In the genomic region with DNA sequence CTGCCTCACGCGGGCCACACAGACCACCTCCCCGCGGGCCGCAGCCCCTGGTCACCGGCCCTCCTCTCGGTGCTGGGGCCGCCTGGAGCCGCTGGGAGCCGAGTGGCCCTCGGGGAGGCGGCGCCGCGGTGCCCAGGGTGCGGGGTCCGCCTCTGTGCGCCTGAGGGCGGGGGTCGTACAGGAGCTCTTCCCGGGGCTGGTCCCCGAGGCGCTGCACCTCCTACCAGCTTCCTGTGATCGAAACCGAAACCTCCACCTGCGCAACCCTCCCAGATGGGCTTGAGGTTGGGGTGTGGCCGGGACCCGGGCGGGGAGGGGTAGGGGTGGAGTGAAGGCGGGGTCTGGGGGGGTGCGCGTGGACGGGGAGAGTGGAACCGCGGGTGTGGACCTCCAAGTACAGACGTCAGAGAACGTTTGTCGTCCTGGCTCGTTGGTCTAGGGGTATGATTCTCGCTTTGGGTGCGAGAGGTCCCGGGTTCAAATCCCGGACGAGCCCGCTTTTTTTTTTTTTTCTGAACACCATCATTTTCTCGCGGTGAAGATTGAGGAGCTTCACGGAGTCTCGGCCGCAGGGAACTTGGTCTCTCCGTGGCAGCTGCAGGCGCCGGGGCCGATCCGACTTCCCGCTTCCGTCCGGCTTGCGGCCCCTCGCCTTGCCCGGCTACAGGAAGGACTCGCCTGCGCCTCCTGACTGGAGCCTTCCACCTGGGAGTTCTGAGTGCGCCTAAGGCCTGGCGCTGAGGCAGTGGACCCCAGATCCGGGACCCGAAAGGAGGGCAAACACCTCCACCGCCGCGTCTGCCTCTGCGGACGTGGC, we compare ENCODE assay signal across 1 cellular context.
TF ChIP-seq lines count a peak whose summit lies in the region.

No MANE protein-coding gene starts in this region.

TF ChIP-seq in GM12878, 131 proteins besides CTCF, POLR2A, EP300 and RAD21 (continued from another document):
- TF ChIP-seq, protein P1, sequence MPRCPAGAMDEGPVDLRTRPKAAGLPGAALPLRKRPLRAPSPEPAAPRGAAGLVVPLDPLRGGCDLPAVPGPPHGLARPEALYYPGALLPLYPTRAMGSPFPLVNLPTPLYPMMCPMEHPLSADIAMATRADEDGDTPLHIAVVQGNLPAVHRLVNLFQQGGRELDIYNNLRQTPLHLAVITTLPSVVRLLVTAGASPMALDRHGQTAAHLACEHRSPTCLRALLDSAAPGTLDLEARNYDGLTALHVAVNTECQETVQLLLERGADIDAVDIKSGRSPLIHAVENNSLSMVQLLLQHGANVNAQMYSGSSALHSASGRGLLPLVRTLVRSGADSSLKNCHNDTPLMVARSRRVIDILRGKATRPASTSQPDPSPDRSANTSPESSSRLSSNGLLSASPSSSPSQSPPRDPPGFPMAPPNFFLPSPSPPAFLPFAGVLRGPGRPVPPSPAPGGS (IDR thresholded peaks at IDR 0.05; ENCODE audit: borderline replicate concordance, insufficient read depth, low read depth, low read length, poor library complexity, severe bottlenecking): no peak
- TF ChIP-seq RFX5 (IDR thresholded peaks at IDR 0.05; ENCODE audit: low read depth, low read length) (no peak), SMC3 (IDR thresholded peaks at IDR 0.05; ENCODE audit: borderline replicate concordance, low read length) (no peak), CHD4 (IDR thresholded peaks at IDR 0.05) (no peak), SIN3A (IDR thresholded peaks at IDR 0.05; ENCODE audit: low read depth, low read length) (no peak), RB1 (IDR thresholded peaks at IDR 0.05; ENCODE audit: borderline replicate concordance) (0 out of 2 replicates have a peak, but pooled peaks have one; percentile 19), MYC (IDR thresholded peaks at IDR 0.05; ENCODE audit: insufficient read depth, insufficient read length, insufficient replicate concordance, low read length, severe bottlenecking) (no peak), HDGF (IDR thresholded peaks at IDR 0.05) (no peak), RELA (IDR thresholded peaks at IDR 0.05; ENCODE audit: borderline replicate concordance, partially characterized antibody) (peak; percentile 6), POLR2AphosphoS5 (IDR thresholded peaks at IDR 0.05; ENCODE audit: low read length) (no peak), MEF2B (IDR thresholded peaks at IDR 0.05; ENCODE audit: partially characterized antibody, poor library complexity, severe bottlenecking) (no peak), SUZ12 (IDR thresholded peaks at IDR 0.05; ENCODE audit: unreplicated experiment) (no peak), GABPA (IDR thresholded peaks at IDR 0.05; ENCODE audit: low read depth) (no peak), FOS (IDR thresholded peaks at IDR 0.05; ENCODE audit: borderline replicate concordance, extremely low read depth, insufficient read length) (no peak), RCOR1 (conservative IDR thresholded peaks at IDR 0.05; ENCODE audit: low read depth, low read length) (no peak), SRF (IDR thresholded peaks at IDR 0.05; ENCODE audit: low read depth in 2 of 2, low read length in 2 of 2) (no peak), WRNIP1 (IDR thresholded peaks at IDR 0.05; ENCODE audit: borderline replicate concordance, low read depth, low read length) (no peak)
- TF ChIP-seq, protein P2, sequence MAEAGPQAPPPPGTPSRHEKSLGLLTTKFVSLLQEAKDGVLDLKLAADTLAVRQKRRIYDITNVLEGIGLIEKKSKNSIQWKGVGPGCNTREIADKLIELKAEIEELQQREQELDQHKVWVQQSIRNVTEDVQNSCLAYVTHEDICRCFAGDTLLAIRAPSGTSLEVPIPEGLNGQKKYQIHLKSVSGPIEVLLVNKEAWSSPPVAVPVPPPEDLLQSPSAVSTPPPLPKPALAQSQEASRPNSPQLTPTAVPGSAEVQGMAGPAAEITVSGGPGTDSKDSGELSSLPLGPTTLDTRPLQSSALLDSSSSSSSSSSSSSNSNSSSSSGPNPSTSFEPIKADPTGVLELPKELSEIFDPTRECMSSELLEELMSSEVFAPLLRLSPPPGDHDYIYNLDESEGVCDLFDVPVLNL (IDR thresholded peaks at IDR 0.05; ENCODE audit: low read depth, low read length): no peak
- TF ChIP-seq, protein P3, sequence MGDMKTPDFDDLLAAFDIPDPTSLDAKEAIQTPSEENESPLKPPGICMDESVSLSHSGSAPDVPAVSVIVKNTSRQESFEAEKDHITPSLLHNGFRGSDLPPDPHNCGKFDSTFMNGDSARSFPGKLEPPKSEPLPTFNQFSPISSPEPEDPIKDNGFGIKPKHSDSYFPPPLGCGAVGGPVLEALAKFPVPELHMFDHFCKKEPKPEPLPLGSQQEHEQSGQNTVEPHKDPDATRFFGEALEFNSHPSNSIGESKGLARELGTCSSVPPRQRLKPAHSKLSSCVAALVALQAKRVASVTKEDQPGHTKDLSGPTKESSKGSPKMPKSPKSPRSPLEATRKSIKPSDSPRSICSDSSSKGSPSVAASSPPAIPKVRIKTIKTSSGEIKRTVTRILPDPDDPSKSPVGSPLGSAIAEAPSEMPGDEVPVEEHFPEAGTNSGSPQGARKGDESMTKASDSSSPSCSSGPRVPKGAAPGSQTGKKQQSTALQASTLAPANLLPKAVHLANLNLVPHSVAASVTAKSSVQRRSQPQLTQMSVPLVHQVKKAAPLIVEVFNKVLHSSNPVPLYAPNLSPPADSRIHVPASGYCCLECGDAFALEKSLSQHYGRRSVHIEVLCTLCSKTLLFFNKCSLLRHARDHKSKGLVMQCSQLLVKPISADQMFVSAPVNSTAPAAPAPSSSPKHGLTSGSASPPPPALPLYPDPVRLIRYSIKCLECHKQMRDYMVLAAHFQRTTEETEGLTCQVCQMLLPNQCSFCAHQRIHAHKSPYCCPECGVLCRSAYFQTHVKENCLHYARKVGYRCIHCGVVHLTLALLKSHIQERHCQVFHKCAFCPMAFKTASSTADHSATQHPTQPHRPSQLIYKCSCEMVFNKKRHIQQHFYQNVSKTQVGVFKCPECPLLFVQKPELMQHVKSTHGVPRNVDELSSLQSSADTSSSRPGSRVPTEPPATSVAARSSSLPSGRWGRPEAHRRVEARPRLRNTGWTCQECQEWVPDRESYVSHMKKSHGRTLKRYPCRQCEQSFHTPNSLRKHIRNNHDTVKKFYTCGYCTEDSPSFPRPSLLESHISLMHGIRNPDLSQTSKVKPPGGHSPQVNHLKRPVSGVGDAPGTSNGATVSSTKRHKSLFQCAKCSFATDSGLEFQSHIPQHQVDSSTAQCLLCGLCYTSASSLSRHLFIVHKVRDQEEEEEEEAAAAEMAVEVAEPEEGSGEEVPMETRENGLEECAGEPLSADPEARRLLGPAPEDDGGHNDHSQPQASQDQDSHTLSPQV (IDR thresholded peaks at IDR 0.05): no peak
- TF ChIP-seq, protein P4, sequence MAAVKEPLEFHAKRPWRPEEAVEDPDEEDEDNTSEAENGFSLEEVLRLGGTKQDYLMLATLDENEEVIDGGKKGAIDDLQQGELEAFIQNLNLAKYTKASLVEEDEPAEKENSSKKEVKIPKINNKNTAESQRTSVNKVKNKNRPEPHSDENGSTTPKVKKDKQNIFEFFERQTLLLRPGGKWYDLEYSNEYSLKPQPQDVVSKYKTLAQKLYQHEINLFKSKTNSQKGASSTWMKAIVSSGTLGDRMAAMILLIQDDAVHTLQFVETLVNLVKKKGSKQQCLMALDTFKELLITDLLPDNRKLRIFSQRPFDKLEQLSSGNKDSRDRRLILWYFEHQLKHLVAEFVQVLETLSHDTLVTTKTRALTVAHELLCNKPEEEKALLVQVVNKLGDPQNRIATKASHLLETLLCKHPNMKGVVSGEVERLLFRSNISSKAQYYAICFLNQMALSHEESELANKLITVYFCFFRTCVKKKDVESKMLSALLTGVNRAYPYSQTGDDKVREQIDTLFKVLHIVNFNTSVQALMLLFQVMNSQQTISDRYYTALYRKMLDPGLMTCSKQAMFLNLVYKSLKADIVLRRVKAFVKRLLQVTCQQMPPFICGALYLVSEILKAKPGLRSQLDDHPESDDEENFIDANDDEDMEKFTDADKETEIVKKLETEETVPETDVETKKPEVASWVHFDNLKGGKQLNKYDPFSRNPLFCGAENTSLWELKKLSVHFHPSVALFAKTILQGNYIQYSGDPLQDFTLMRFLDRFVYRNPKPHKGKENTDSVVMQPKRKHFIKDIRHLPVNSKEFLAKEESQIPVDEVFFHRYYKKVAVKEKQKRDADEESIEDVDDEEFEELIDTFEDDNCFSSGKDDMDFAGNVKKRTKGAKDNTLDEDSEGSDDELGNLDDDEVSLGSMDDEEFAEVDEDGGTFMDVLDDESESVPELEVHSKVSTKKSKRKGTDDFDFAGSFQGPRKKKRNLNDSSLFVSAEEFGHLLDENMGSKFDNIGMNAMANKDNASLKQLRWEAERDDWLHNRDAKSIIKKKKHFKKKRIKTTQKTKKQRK (IDR thresholded peaks at IDR 0.05; ENCODE audit: low read depth, low read length): no peak
